1 cellular context compared by ENCODE assay signal in the genomic region with DNA sequence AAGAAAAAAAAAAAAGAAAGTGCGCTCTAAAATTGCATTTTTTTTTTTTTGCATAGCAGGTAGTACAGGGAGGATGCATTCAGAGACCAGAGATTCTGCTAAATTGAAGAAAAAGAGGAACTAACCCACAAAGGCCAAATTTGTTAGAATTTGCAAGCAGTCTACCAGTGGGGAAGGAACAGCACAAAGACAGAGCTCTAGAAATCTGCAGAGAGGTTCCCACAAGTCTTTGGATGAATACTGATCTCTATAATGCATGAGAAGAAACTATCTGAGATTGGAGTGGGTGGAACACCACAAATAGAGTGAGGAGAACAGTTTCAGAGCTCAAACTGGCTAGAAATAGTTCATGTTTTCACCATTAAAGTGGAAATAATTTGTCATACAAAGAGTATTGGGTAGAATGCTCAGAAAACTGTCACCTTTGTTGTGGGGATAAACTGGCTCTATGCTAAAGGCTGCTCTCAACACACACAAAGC.
TF ChIP-seq lines count a peak whose summit lies in the region.

No MANE protein-coding gene starts in this region.

TF ChIP-seq in GM23338, 12 proteins besides CTCF, POLR2A, EP300 and RAD21 (continued from another document):
- no peak for TF ChIP-seq REST (IDR thresholded peaks at IDR 0.05; ENCODE audit: unreplicated experiment)
- TF ChIP-seq ZNF114 (CRISPR knock-in tag; IDR thresholded peaks at IDR 0.05), result no peak
- TF ChIP-seq EZH2phosphoT487 (IDR thresholded peaks at IDR 0.05; ENCODE audit: unreplicated experiment), result no peak
- TF ChIP-seq NANOG (IDR thresholded peaks at IDR 0.05; ENCODE audit: borderline replicate concordance), result no peak
- no peak for TF ChIP-seq EZH2 (IDR thresholded peaks at IDR 0.05; ENCODE audit: low read depth, unreplicated experiment)
- no peak for TF ChIP-seq JUNB (IDR thresholded peaks at IDR 0.05; ENCODE audit: unreplicated experiment)
- TF ChIP-seq ZNF331 (CRISPR knock-in tag; IDR thresholded peaks at IDR 0.05; ENCODE audit: low read depth), result no peak
